ENCODE assay signal across 9 cellular contexts in genomic region chr2:36358317-36358659, GRCh38. TPM values are rescaled to one million over a fixed set of nuclear protein-coding genes. Genes with fewer than 3 reads are reported as not detected.
A peak's percentile ranks its signal among the peaks of the same experiment; 100 is the strongest.
DNase-seq lines count a peak whose midpoint lies in the region; ATAC-seq, FAIRE-seq and TF ChIP-seq lines count a peak whose summit lies in the region.
"Had no signal": no experiment of that assay in that cellular context is flagged by ENCODE, and none has a peak within 500 bp of the region (broad histone marks: within the 10 kb centered on the region; RNA-seq: fewer than 3 reads in every experiment).

No MANE protein-coding gene starts in this region.

- peaks cover 19% of the 10 kb centered on the region for H3K27me3 Mint-ChIP-seq in neural crest cell (ENCODE audit: low read depth)

- no peak overlapping the region for H3K23ac ChIP-seq in H1 (ENCODE audit: insufficient read length)

- no peak for DNase-seq in BJ (ENCODE audit: low read depth)
- no peak for DNase-seq in NT2/D1 (ENCODE audit: low read depth, low spot score)
- DNase-seq in H1 (ENCODE audit: low read depth in 1 of 2, low spot score in 2 of 2) = no peak
- no peak for DNase-seq in neural crest cell (ENCODE audit: low read depth, low spot score)
- no peak for DNase-seq in ACHN
- DNase-seq: NCI-H1694 treated with DMSO at 0.1 percent for 48 hours had no signal

- no peak overlapping the region for H3K56ac ChIP-seq in H1 (replicated peaks; ENCODE audit: insufficient read length, low read depth, low read length)

- H3K9me3 ChIP-seq in NT2/D1 (ENCODE audit: insufficient read depth, low read length) (no peaks in the 10 kb centered on the region), H1 (ENCODE audit: insufficient read depth in 2 of 2, low read depth in 1 of 2, low read length in 1 of 2) (no peaks in the 10 kb centered on the region)

- CTCF ChIA-PET in BJ (lab: Yijun Ruan, JAX) = interaction anchor here (0.8 to 1.6 kb wide), 4 partner anchors 13 to 306 kb away, joined by 3 to 4 read pairs (median 3); no protein-coding TSS in a partner anchor
- CTCF ChIA-PET in H1 (lab: Charles Lee; ENCODE audit: partially characterized antibody) = interaction anchor here (0.6 to 2.4 kb wide), 12 partner anchors 8 to 148 kb away, joined by 3 to 15 read pairs (median 3); no protein-coding TSS in a partner anchor

- peaks cover 12% of the 10 kb centered on the region for H3K23me2 ChIP-seq in H1 (ENCODE audit: low read depth, low read length)

- no peak overlapping the region for H2BK20ac ChIP-seq in H1 (ENCODE audit: low read length)

- TF ChIP-seq EP300 in H1 (IDR thresholded peaks at IDR 0.05; ENCODE audit: borderline replicate concordance in 1 of 2, low read depth in 2 of 2, low read length in 2 of 2) = no peak

- no peak overlapping the region for H2AFZ ChIP-seq in H1 (ENCODE audit: low read length)

- no peak overlapping the region for H4K5ac ChIP-seq in H1 (ENCODE audit: insufficient read length, low read depth, low read length)

- no peaks in the 10 kb centered on the region for H3K9me3 Mint-ChIP-seq in neural crest cell

- no peak overlapping the region for H4K91ac ChIP-seq in H1 (replicated peaks; ENCODE audit: insufficient read length, low read length)

- no peak for TF ChIP-seq POLR2A in H1 (IDR thresholded peaks at IDR 0.05; ENCODE audit: control extremely low read depth in 1 of 2, low read depth in 2 of 2, low read length in 2 of 2)

- H3K27ac ChIP-seq in H1 (ENCODE audit: low read depth, low read length) = no peak overlapping the region

- no peak overlapping the region for H2AK5ac ChIP-seq in H1 (ENCODE audit: low read depth, low read length)

- no peak overlapping the region for H3K9ac ChIP-seq in NT2/D1 (ENCODE audit: insufficient read length, low read depth)
- H3K9ac ChIP-seq in H1 (replicated peaks in 1 of 4; ENCODE audit: extremely low read depth in 1 of 4, low read depth in 3 of 4, low read length in 3 of 4) = no peak overlapping the region

- 39% methylated on average over 7 of the region's 7 CpGs; no CpG with 5 or more reads in 1 of the 2 experiments for WGBS in H1 (ENCODE audit: extremely low coverage in 1 of 2, insufficient coverage in 1 of 2, insufficient read length in 1 of 2, insufficient replicate concordance in 2 of 2, low coverage in 1 of 2, low lambda C conversion rate in 2 of 2, missing lambda C conversion rate in 1 of 2), 2 experiments

- no peak overlapping the region for H3K18ac ChIP-seq in H1 (ENCODE audit: extremely low read depth, low read length)

- H3K4me3 ChIP-seq in BJ (ENCODE audit: low read depth, low read length) = peak overlapping the region; percentile 97
- H3K4me3 ChIP-seq in NT2/D1 (ENCODE audit: insufficient read length, low read depth) = peak overlapping the region; percentile 78
- H3K4me3 ChIP-seq in H1 (ENCODE audit: extremely low read depth in 1 of 4, insufficient read depth in 2 of 4, low read depth in 3 of 4, low read length in 4 of 4) = peak overlapping the region; percentile 75 to 93 (median 83); a peak in 7 of 8 replicates

- H4K20me1 ChIP-seq in H1 (replicated peaks in 1 of 2; ENCODE audit: control insufficient read depth in 1 of 2, insufficient read depth in 2 of 2, low read length in 2 of 2) = peaks cover 15 to 20% of the 10 kb centered on the region in 2 experiments

- TF ChIP-seq CTCF in BJ (IDR thresholded peaks at IDR 0.05; ENCODE audit: insufficient read depth, low read depth, low read length) (no peak), H1 (IDR thresholded peaks at IDR 0.05; ENCODE audit: control extremely low read depth in 1 of 3, insufficient read depth in 1 of 3, low read depth in 1 of 3, low read length in 3 of 3) (no peak), neural crest cell (conservative IDR thresholded peaks at IDR 0.05) (no peak)

- ATAC-seq in HG02763 (IDR thresholded peaks at IDR 0.05; ENCODE audit: unreplicated experiment) (no peak), GM21367 (IDR thresholded peaks at IDR 0.05; ENCODE audit: unreplicated experiment) (no peak), GM18502 (IDR thresholded peaks at IDR 0.05; ENCODE audit: poor library complexity, unreplicated experiment) (no peak)

- peaks cover 49% of the 10 kb centered on the region for H3K4me1 Mint-ChIP-seq in neural crest cell

- H3K4me3 Mint-ChIP-seq in neural crest cell = peak overlapping the region; percentile 97

- POLR2A ChIA-PET in BJ (lab: Charles Lee) = interaction anchor here (0.6 to 0.7 kb wide), 2 partner anchors 16 to 427 kb away, joined by 3 to 5 read pairs; no protein-coding TSS in a partner anchor
- POLR2A ChIA-PET in H1 (lab: Charles Lee; ENCODE audit: partially characterized antibody) = interaction anchor here (1.2 to 2.3 kb wide), 3 partner anchors 9 to 20 kb away, joined by 3 to 7 read pairs (median 5); no protein-coding TSS in a partner anchor

- H3K27ac Mint-ChIP-seq in neural crest cell (ENCODE audit: unreplicated experiment) = no peak overlapping the region

- no peak for TF ChIP-seq RAD21 in H1 (IDR thresholded peaks at IDR 0.05 in 1 of 2, conservative IDR thresholded peaks at IDR 0.05 in 1 of 2; ENCODE audit: low read depth in 2 of 2, low read length in 2 of 2)

- no peak overlapping the region for H2BK120ac ChIP-seq in H1 (replicated peaks; ENCODE audit: low read depth, low read length)

- no peak overlapping the region for H2BK5ac ChIP-seq in H1 (ENCODE audit: low read depth, low read length)

- H3K27me3 ChIP-seq in BJ (ENCODE audit: control insufficient read depth, insufficient read depth, low read length) (no peaks in the 10 kb centered on the region), NT2/D1 (ENCODE audit: insufficient read depth, insufficient read length) (peaks cover 14% of the 10 kb centered on the region), H1 (replicated peaks in 1 of 4; ENCODE audit: control insufficient read depth in 3 of 4, extremely low read depth in 1 of 4, insufficient read depth in 3 of 4, low read length in 3 of 4) (peaks cover 0 to 6% (median 0%) of the 10 kb centered on the region in 4 experiments; a peak in 2 of 7 replicates)

- no peak overlapping the region for H3K4ac ChIP-seq in H1 (replicated peaks; ENCODE audit: insufficient read length, low read depth, low read length)

- peak overlapping the region; percentile 91 for H3K4me2 ChIP-seq in H1 (ENCODE audit: insufficient read depth in 1 of 2, low read depth in 2 of 2, low read length in 2 of 2)

- peaks cover 35 to 80% of the 10 kb centered on the region in 2 experiments for H3K79me2 ChIP-seq in H1 (ENCODE audit: control insufficient read depth in 1 of 2, insufficient read depth in 2 of 2, low read length in 2 of 2)

- no peaks in the 10 kb centered on the region for H3K36me3 Mint-ChIP-seq in neural crest cell (ENCODE audit: low read depth)

- H3K36me3 ChIP-seq in BJ (ENCODE audit: control insufficient read depth, insufficient read depth, low read length) (no peaks in the 10 kb centered on the region), NT2/D1 (ENCODE audit: insufficient read depth, insufficient read length, low read length) (peaks cover 11% of the 10 kb centered on the region), H1 (ENCODE audit: control insufficient read depth in 2 of 4, insufficient read depth in 4 of 4, low read length in 3 of 4) (no peaks in the 10 kb centered on the region; a peak in 1 of 8 replicates)

- in situ Hi-C loops in ACHN (cut with HindIII; ENCODE audit: low pct_ligation_motif_present, low pct_unique_long_range_greater_than_20kb, low sequenced_read_pairs) = no loop called here

- H4K8ac ChIP-seq in H1 (ENCODE audit: extremely low read depth, insufficient read depth, low read length) = no peak overlapping the region

- H3K14ac ChIP-seq in H1 (ENCODE audit: insufficient read length) = no peak overlapping the region

- no peak overlapping the region for H2BK12ac ChIP-seq in H1 (ENCODE audit: low read depth, low read length)

- H3K4me1 ChIP-seq in NT2/D1 (ENCODE audit: insufficient read depth, insufficient read length) (no peaks in the 10 kb centered on the region), H1 (replicated peaks in 1 of 4; ENCODE audit: control insufficient read depth in 3 of 4, insufficient read depth in 4 of 4, low read length in 3 of 4) (peaks cover 3 to 30% (median 23%) of the 10 kb centered on the region in 4 experiments; a peak in 6 of 7 replicates)

- FAIRE-seq in H1 (lab: Jason Lieb, UNC) = no peak

- H3K79me1 ChIP-seq in H1 (ENCODE audit: low read depth, low read length) = peaks cover 3% of the 10 kb centered on the region; the same call in 1 of the 2 replicates

- H2BK15ac ChIP-seq in H1 (ENCODE audit: low read length) = no peak overlapping the region

TF ChIP-seq in H1, 55 proteins besides CTCF, POLR2A, EP300 and RAD21:
- no peak for TF ChIP-seq SAP30 (IDR thresholded peaks at IDR 0.05; ENCODE audit: insufficient read depth, insufficient replicate concordance, low read length)
- no peak for TF ChIP-seq BRCA1 (IDR thresholded peaks at IDR 0.05; ENCODE audit: low read depth, low read length)
- TF ChIP-seq TCF12 (IDR thresholded peaks at IDR 0.05; ENCODE audit: low read depth, low read length) = no peak
- TF ChIP-seq SIX5 (IDR thresholded peaks at IDR 0.05; ENCODE audit: low read depth, low read length) = no peak
- no peak for TF ChIP-seq CHD1 (IDR thresholded peaks at IDR 0.05; ENCODE audit: low read depth, low read length)

RNA-seq across cellular contexts. Expression of gene CRIM1, which starts 2.7 kb away (rescaled TPM):
- polyA plus RNA-seq in BJ (2011; rRNA removed) (427 and 729 TPM in 2 replicates), H1 (2011; rRNA removed) (9.4 and 13.8 TPM in 2 replicates)
- polyA minus RNA-seq in BJ (2011; rRNA and poly(A)+ RNA removed) = 1,519 and 2,068 TPM in 2 replicates
- 27.4 and 28.4 TPM in 2 replicates for total RNA-seq in H1 (2021; fragmentation: NEBNext Ultra II Directional; extraction: Animal tissue kit (Norgen Biotek cat#: 25700))
- polyA plus RNA-seq in H1 (2011; cell fraction: cytosol; rRNA removed) = 13.0 TPM
- 46.3 TPM for polyA plus RNA-seq in H1 (2011; cell fraction: nucleus; rRNA removed)
- polyA plus RNA-seq in H1 (2012, experiment 1 of 2) = 9.4 to 16.8 TPM (median 12.1 TPM) in 4 replicates
- 1.1 TPM for polyA plus RNA-seq in H1 (2012, experiment 2 of 2)
- polyA plus RNA-seq in H1 (2013, experiment 1 of 2) = 18.4 TPM
- polyA plus RNA-seq in H1 (2013, experiment 2 of 2) = 18.2 TPM
- polyA minus RNA-seq in H1 (2011; rRNA and poly(A)+ RNA removed) = 73.3 and 108 TPM in 2 replicates
- 54.9 TPM for polyA minus RNA-seq in H1 (2011; cell fraction: cytosol; rRNA and poly(A)+ RNA removed)
- polyA minus RNA-seq in H1 (2011; cell fraction: nucleus; rRNA and poly(A)+ RNA removed) = 133 TPM
- total RNA-seq in neural crest cell = 10.9 and 13.8 TPM in 2 replicates
